Comparison of ENCODE assay signal across 9 cellular contexts in the genomic region with DNA sequence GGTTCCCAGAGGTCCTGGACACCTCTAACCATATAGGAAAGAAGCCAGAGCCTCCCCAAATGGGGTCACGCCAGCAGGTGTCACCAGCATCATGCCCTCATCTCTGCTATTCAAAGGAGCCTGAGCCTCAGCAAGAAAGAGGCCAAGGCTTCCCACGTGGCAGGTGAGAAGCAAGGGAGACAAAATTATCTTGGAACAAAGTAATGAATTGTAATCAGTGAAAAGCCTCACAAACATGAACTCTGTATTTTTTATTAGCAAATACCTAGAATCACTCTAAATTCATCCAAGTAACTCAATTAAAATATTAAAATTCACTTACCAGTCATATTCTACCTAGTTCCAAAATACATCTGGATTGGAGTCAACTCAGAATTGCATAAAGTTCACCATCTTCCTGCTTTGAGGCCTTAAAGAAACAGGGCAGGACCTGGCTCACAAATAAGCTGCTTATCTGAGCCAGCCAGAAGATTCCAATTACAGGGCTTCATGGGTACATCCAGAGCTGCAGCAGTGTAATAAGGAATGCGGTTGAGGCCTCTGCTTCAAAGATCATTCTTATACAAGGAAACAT.
A peak's percentile ranks its signal among the peaks of the same experiment; 100 is the strongest.
DNase-seq lines count a peak whose midpoint lies in the region; ATAC-seq and TF ChIP-seq lines count a peak whose summit lies in the region.
"Had no signal": no experiment of that assay in that cellular context is flagged by ENCODE, and none has a peak within 500 bp of the region (broad histone marks: within the 10 kb centered on the region; RNA-seq: fewer than 3 reads in every experiment).

No MANE protein-coding gene starts in this region.

- H3K4me3 ChIP-seq in astrocyte of the spinal cord (ENCODE audit: low read depth, low read length), result no peak overlapping the region
- no peak overlapping the region for H3K4me3 ChIP-seq in kidney epithelial cell (ENCODE audit: low read depth, low read length)

- TF ChIP-seq CTCF in GM13977 (IDR thresholded peaks at IDR 0.05; ENCODE audit: extremely low read depth, insufficient read depth, missing control alignments) (peak; percentile 30), astrocyte of the spinal cord (IDR thresholded peaks at IDR 0.05; ENCODE audit: low read depth, low read length) (no peak), kidney epithelial cell (IDR thresholded peaks at IDR 0.05; ENCODE audit: insufficient read depth, low read length, poor library complexity, severe bottlenecking) (peak; percentile 2)

- in situ Hi-C loops in GM13977 (cut with MboI; ENCODE audit: low pct_unique_long_range_greater_than_20kb, low sequenced_read_pairs, unreplicated experiment) (no loop called here), astrocyte of the spinal cord (cut with HindIII; ENCODE audit: low sequenced_read_pairs) (no loop called here)

- ATAC-seq in GM18520 (IDR thresholded peaks at IDR 0.05; ENCODE audit: unreplicated experiment) (no peak), HG03457 (IDR thresholded peaks at IDR 0.05; ENCODE audit: unreplicated experiment) (no peak), GM21576 (IDR thresholded peaks at IDR 0.05; ENCODE audit: unreplicated experiment) (no peak), HG02884 (IDR thresholded peaks at IDR 0.05; ENCODE audit: unreplicated experiment) (no peak)

- H3K36me3 ChIP-seq in kidney epithelial cell (ENCODE audit: control insufficient read depth, insufficient read depth, low read length), result no peaks in the 10 kb centered on the region

- DNase-seq in AG08396 (ENCODE audit: low spot score) (peak; percentile 19), GM13977 (ENCODE audit: low spot score) (no peak), astrocyte of the spinal cord (ENCODE audit: low read depth, low spot score) (peak; percentile 31), kidney epithelial cell (ENCODE audit: low read depth) (no peak)
- DNase-seq: activated effector memory CD4-positive, alpha-beta T cell treated with Interleukin-2 at 50 U/mL for 16 hours had no signal

- H3K27me3 ChIP-seq in kidney epithelial cell (ENCODE audit: control insufficient read depth, insufficient read depth, low read length), result no peaks in the 10 kb centered on the region

Comparison
In these comparisons a context has a peak if more than half of its experiments do, and no peak if none do; other contexts are left out.
1. DNase-seq: peak in AG08396 (single experiment) and astrocyte of the spinal cord (single experiment); none in GM13977 (single experiment) and kidney epithelial cell (single experiment).